In the genomic region with DNA sequence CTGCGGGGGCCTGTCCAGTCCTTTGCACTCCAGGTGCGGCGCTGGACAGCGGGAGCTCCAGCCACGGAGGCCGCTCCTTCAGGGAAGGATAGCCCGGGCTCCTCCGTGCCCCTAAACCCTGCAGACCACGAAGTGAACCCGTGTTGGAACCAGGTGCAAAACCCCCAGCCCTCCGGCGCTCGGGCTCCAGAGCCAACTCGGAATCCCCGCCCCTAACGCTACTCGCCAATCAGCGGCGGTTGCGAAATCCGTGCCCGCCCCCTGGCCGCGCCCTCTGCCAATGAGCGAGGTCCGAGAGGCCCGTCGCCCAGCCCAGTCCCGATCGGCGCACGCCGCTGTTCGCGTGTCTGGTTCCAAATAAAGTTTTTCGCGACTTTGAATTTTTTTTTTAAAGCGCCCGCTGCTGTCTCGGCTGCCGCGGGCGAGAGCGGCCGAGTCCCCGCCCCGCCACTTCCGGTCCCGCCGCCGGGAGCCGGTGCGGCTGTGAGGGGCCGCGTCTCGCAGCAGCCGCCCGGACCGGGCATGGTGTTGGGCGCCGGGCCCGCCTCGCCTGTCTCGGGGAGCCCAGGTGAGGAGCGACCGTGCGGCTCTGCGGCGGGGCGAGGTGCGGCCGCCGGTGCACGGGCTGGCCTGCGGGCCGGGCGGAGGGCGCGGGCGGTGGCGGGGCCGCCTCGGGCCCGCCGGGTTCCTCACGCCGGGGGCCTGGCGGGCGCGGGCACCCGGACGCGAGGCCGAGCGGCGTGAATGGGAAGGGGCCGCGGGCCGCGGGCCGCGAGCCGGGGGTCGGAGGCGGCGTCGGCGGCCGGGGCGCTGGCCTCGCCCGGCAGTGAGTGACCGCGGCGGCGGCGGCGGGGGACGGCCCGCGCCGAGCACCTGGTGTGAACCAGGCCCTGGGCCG, we compare ENCODE assay signal across 1 cellular context.
A peak's percentile ranks its signal among the peaks of the same experiment; 100 is the strongest.
TF ChIP-seq lines count a peak whose summit lies in the region.

A gene with protein sequence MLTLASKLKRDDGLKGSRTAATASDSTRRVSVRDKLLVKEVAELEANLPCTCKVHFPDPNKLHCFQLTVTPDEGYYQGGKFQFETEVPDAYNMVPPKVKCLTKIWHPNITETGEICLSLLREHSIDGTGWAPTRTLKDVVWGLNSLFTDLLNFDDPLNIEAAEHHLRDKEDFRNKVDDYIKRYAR (plus strand): TSS at position 450 of the 898 bp plus-strand sequence. CDS start 6,094 bp downstream, outside the sequence.

TF ChIP-seq in HCT116, 20 proteins besides CTCF, POLR2A, EP300 and RAD21 (continued from another document):
- TF ChIP-seq, protein P1, sequence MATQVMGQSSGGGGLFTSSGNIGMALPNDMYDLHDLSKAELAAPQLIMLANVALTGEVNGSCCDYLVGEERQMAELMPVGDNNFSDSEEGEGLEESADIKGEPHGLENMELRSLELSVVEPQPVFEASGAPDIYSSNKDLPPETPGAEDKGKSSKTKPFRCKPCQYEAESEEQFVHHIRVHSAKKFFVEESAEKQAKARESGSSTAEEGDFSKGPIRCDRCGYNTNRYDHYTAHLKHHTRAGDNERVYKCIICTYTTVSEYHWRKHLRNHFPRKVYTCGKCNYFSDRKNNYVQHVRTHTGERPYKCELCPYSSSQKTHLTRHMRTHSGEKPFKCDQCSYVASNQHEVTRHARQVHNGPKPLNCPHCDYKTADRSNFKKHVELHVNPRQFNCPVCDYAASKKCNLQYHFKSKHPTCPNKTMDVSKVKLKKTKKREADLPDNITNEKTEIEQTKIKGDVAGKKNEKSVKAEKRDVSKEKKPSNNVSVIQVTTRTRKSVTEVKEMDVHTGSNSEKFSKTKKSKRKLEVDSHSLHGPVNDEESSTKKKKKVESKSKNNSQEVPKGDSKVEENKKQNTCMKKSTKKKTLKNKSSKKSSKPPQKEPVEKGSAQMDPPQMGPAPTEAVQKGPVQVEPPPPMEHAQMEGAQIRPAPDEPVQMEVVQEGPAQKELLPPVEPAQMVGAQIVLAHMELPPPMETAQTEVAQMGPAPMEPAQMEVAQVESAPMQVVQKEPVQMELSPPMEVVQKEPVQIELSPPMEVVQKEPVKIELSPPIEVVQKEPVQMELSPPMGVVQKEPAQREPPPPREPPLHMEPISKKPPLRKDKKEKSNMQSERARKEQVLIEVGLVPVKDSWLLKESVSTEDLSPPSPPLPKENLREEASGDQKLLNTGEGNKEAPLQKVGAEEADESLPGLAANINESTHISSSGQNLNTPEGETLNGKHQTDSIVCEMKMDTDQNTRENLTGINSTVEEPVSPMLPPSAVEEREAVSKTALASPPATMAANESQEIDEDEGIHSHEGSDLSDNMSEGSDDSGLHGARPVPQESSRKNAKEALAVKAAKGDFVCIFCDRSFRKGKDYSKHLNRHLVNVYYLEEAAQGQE (IDR thresholded peaks at IDR 0.05; ENCODE audit: low read depth): no peak
- no peak for TF ChIP-seq FOSL1 (IDR thresholded peaks at IDR 0.05; ENCODE audit: low read depth)
- TF ChIP-seq EGR1 (IDR thresholded peaks at IDR 0.05; ENCODE audit: low read depth): no peak
- TF ChIP-seq SP1 (IDR thresholded peaks at IDR 0.05; ENCODE audit: low read depth): peak; percentile 86
- TF ChIP-seq EZH2 (IDR thresholded peaks at IDR 0.05): no peak
- TF ChIP-seq CEBPB (IDR thresholded peaks at IDR 0.05; ENCODE audit: low read depth): peak; percentile 97
